25 cellular contexts compared by ENCODE assay signal in the genomic region with DNA sequence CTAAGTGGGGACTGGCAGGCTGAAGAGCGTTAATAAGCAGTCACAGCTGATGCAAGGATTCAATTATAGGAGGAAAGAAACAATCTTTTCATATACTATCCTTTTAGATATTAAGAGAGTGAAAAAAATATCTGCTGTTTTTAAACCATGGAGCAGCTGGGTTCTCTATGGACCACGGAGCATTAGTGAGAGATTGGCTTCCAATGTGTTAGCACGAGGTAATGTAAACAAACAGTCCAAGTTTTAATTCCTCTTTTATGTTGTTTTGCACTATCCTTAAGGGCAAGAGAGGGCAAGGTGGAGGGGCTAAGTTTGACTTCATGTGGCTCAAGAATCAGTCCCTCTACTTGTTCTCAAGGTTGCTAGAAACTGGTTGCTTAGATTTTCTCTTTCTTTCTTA. TPM values are rescaled to one million over a fixed set of nuclear protein-coding genes. Genes with fewer than 3 reads are reported as not detected.
"Had no signal": no experiment of that assay in that cellular context is flagged by ENCODE, and none has a peak within 500 bp of the region (broad histone marks: within the 10 kb centered on the region; RNA-seq: fewer than 3 reads in every experiment).

No MANE protein-coding gene starts in this region.

- H3K36me3 Mint-ChIP-seq: mesothelial cell of epicardium had no signal

- H3K4me1 Mint-ChIP-seq: activated B cell treated with CpG ODN at 0.5 μM for 24 hours; central memory CD8-positive, alpha-beta T cell; neural crest cell had no signal

- H3K4me3 ChIP-seq: heart left ventricle, right atrium auricular region, transverse colon had no signal

- FAIRE-seq: astrocyte had no signal

- H3K9me3 ChIP-seq: heart left ventricle, right atrium auricular region, transverse colon had no signal

- H3K27ac ChIP-seq: foreskin keratinocyte, heart left ventricle, parathyroid adenoma, right atrium auricular region had no signal

- H3K36me3 ChIP-seq: heart left ventricle, right atrium auricular region, transverse colon had no signal

- H3K27me3 ChIP-seq: foreskin keratinocyte, heart left ventricle, right atrium auricular region, transverse colon had no signal

- H3K9ac ChIP-seq: parathyroid adenoma had no signal

- H3K4me3 Mint-ChIP-seq: activated B cell treated with CpG ODN at 0.5 μM for 24 hours; activated CD8-positive, alpha-beta T cell treated with anti-CD3 and anti-CD28 coated beads for 36 hours; activated T-cell treated with anti-CD3 and anti-CD28 coated beads, Interleukin-2, amount 50 U/mL, for 4 hours; activated T-helper 17 cell treated with anti-CD3 and anti-CD28 coated beads, Interleukin-2, amount 50 U/mL, for 72 hours; central memory CD8-positive, alpha-beta T cell; dendritic cell treated with granulocyte-macrophage colony-stimulating factor and Interleukin-4, amounts not matched to agents 40 ng/mL and 50 ng/mL, for 4 days; endodermal cell; mesothelial cell of epicardium; naive thymus-derived CD4-positive, alpha-beta T cell; neural crest cell; T-helper 2 cell treated with Interferon-gamma antibody and Interleukin-4, amounts not matched to agents 5 μg/mL and 100 μg/mL, for 36 hours had no signal

- ATAC-seq: activated CD8-positive, alpha-beta T cell treated with anti-CD3 and anti-CD28 coated beads for 36 hours; activated T-cell treated with anti-CD3 and anti-CD28 coated beads, Interleukin-2, amount 50 U/mL, for 4 hours; activated T-helper 17 cell treated with anti-CD3 and anti-CD28 coated beads, Interleukin-2, amount 50 U/mL, for 72 hours; esophagus mucosa; foreskin keratinocyte; heart left ventricle; naive thymus-derived CD4-positive, alpha-beta T cell had no signal

- H3K9me3 Mint-ChIP-seq: activated B cell treated with CpG ODN at 0.5 μM for 24 hours; activated CD8-positive, alpha-beta T cell treated with anti-CD3 and anti-CD28 coated beads for 36 hours; activated T-cell treated with anti-CD3 and anti-CD28 coated beads, Interleukin-2, amount 50 U/mL, for 4 hours; activated T-helper 17 cell treated with anti-CD3 and anti-CD28 coated beads, Interleukin-2, amount 50 U/mL, for 72 hours; central memory CD8-positive, alpha-beta T cell; dendritic cell treated with granulocyte-macrophage colony-stimulating factor and Interleukin-4, amounts not matched to agents 40 ng/mL and 50 ng/mL, for 4 days; endodermal cell; mesothelial cell of epicardium; naive thymus-derived CD4-positive, alpha-beta T cell; neural crest cell; T-helper 2 cell treated with Interferon-gamma antibody and Interleukin-4, amounts not matched to agents 5 μg/mL and 100 μg/mL, for 36 hours had no signal

- H3K27me3 Mint-ChIP-seq: activated B cell treated with CpG ODN at 0.5 μM for 24 hours; activated CD8-positive, alpha-beta T cell treated with anti-CD3 and anti-CD28 coated beads for 36 hours; activated T-helper 17 cell treated with anti-CD3 and anti-CD28 coated beads, Interleukin-2, amount 50 U/mL, for 72 hours; central memory CD8-positive, alpha-beta T cell; dendritic cell treated with granulocyte-macrophage colony-stimulating factor and Interleukin-4, amounts not matched to agents 40 ng/mL and 50 ng/mL, for 4 days; naive thymus-derived CD4-positive, alpha-beta T cell had no signal

- H2AFZ ChIP-seq: parathyroid adenoma had no signal

- H3K4me1 ChIP-seq: parathyroid adenoma, right atrium auricular region had no signal

- DNase-seq: activated B cell treated with CpG ODN at 0.5 μM for 24 hours; activated CD4-positive, alpha-beta T cell treated with anti-CD3 and anti-CD28 coated beads, Interleukin-2, amount 50 U/mL, for 1 hour; activated CD8-positive, alpha-beta T cell treated with anti-CD3 and anti-CD28 coated beads for 36 hours; activated gamma-delta T cell treated with Interleukin-2 at 50 U/mL for 16 hours; activated naive CD4-positive, alpha-beta T cell treated with anti-CD3 and anti-CD28 coated beads, Interleukin-2, amount 50 U/mL, for 16 hours; activated T-cell treated with anti-CD3 and anti-CD28 coated beads, Interleukin-2, amount 50 U/mL, for 4 hours; amniotic stem cell; endodermal cell; foreskin keratinocyte; heart left ventricle; hypothalamus; naive thymus-derived CD4-positive, alpha-beta T cell; nucleus accumbens; stimulated activated naive CD4-positive, alpha-beta T cell treated with Interleukin-2 at 50 U/mL for 16 hours; transverse colon had no signal

- H3K27ac Mint-ChIP-seq: activated B cell treated with CpG ODN at 0.5 μM for 24 hours; activated CD8-positive, alpha-beta T cell treated with anti-CD3 and anti-CD28 coated beads for 36 hours; activated T-helper 17 cell treated with anti-CD3 and anti-CD28 coated beads, Interleukin-2, amount 50 U/mL, for 72 hours; dendritic cell treated with granulocyte-macrophage colony-stimulating factor and Interleukin-4, amounts not matched to agents 40 ng/mL and 50 ng/mL, for 4 days; endodermal cell; T-helper 2 cell treated with Interferon-gamma antibody and Interleukin-4, amounts not matched to agents 5 μg/mL and 100 μg/mL, for 36 hours had no signal

RNA-seq across cellular contexts. Expression of a gene that starts 52.1 kb away (rescaled TPM):
- total RNA-seq: activated B cell treated with CpG ODN at 0.5 μM for 24 hours, right atrium auricular region, transverse colon had no signal
